8 cellular contexts compared by ENCODE assay signal in the genomic region with DNA sequence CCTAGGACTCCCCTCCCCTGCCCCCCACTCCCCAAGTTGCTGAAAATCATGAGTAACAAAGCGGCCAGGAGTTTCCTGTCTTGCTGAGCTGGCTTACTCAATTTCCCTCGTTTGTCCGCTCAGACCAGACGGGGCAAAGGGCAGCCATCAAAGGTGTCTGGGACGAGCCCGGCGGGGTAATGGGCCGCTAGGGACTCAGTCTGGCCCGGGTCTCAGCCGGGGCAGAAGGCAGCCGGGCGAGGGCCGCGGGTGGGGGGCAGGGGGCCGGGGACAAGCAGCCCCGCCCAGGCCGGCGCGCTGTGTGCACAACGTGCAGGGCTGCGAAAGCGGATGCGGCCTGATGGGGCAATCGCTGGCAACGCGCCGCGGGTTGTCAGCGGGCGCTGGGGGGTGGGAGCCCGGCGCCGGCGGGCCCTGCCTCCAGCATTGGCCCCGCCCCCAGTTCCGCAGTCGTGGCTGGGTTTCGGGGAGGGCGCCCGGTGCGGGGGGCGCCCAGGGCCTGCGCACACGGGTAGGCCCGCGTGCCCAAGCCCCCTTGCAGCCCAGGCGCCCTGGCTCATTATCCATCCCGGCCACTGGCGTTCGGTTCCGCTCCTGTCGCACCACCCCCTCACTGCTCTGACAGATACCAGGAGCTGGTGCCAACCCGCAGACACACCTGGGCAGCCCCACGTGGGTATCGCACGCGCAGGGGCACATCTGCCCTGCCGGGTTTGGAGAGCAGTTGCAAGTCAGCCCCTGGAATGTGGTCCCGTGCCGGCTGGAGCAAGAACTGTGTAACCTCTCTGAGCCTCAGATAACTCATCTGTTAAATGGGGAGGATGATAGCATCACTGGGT. TPM values are rescaled to one million over a fixed set of nuclear protein-coding genes. Genes with fewer than 3 reads are reported as not detected.
DNase-seq lines count a peak whose midpoint lies in the region; ATAC-seq and TF ChIP-seq lines count a peak whose summit lies in the region.

No MANE protein-coding gene starts in this region.

- POLR2A ChIA-PET in PC-3 (lab: Charles Lee; ENCODE audit: unreplicated experiment), result no interaction called here

- H3K4me3 ChIP-seq in HL-60 (replicated peaks; ENCODE audit: insufficient read depth, low read length) (peak overlapping the region; percentile 31), PC-3 (ENCODE audit: low read length) (peak overlapping the region; percentile 53; the same call in 1 of the 2 replicates), fibroblast of mammary gland (ENCODE audit: control insufficient read depth, low read depth, low read length) (peak overlapping the region; percentile 17)

- H3K9me3 Mint-ChIP-seq in natural killer cell treated with Interleukin-12 subunit alpha and Interleukin-12 subunit beta and Interleukin-15 and Interleukin-18, amount 100 ng/mL, for 72 hours, result no peaks in the 10 kb centered on the region

- peaks cover 4% of the 10 kb centered on the region for H3F3A ChIP-seq in PC-3 (ENCODE audit: low read length, unreplicated experiment)

- H2AFZ ChIP-seq in PC-3 (ENCODE audit: low read length), result peak overlapping the region; percentile 68

- no peaks in the 10 kb centered on the region for H3K36me3 Mint-ChIP-seq in natural killer cell treated with Interleukin-12 subunit alpha and Interleukin-12 subunit beta and Interleukin-15 and Interleukin-18, amount 100 ng/mL, for 72 hours

- intact Hi-C loops in PC-3 (cut with micrococcal nuclease), result loop anchor here (1.0 kb wide), 1 partner anchor 46 kb away; a partner anchor contains a TSS

- peak overlapping the region; percentile 96 to 97 for H3K27ac Mint-ChIP-seq in natural killer cell treated with Interleukin-12 subunit alpha and Interleukin-12 subunit beta and Interleukin-15 and Interleukin-18, amount 100 ng/mL, for 72 hours

- H3K9ac ChIP-seq in PC-3 (ENCODE audit: low read length), result peak overlapping the region; percentile 70

- no TSS peak for BruUV-seq in PC-3 (replicated peaks; lab: Mats Ljungman, UMichigan)

- H3K4me1 Mint-ChIP-seq in natural killer cell treated with Interleukin-12 subunit alpha and Interleukin-12 subunit beta and Interleukin-15 and Interleukin-18, amount 100 ng/mL, for 72 hours (ENCODE audit: low read depth in 2 of 2), result peaks cover 54 to 58% of the 10 kb centered on the region in 2 donors

- peak overlapping the region; percentile 86 for H3K4me3 Mint-ChIP-seq in natural killer cell treated with Interleukin-12 subunit alpha and Interleukin-12 subunit beta and Interleukin-15 and Interleukin-18, amount 100 ng/mL, for 72 hours

- TF ChIP-seq CTCF in HL-60 (IDR thresholded peaks at IDR 0.05; ENCODE audit: insufficient read depth, low read length), result no peak
- TF ChIP-seq CTCF in PC-3 (conservative IDR thresholded peaks at IDR 0.05; ENCODE audit: low read depth, low read length), result no peak
- no peak for TF ChIP-seq CTCF in fibroblast of mammary gland (conservative IDR thresholded peaks at IDR 0.05; ENCODE audit: control insufficient read depth, insufficient read depth, low read depth, low read length)

- H3K27ac ChIP-seq in HL-60 (replicated peaks), result peak overlapping the region; percentile 96
- peak overlapping the region; percentile 85 for H3K27ac ChIP-seq in PC-3 (ENCODE audit: low read length)

- ATAC-seq in GM19463 (IDR thresholded peaks at IDR 0.05; ENCODE audit: unreplicated experiment) (peak; percentile 57), PC-3 (peak; percentile 45)
- ATAC-seq in natural killer cell treated with Interleukin-12 subunit alpha and Interleukin-12 subunit beta and Interleukin-15 and Interleukin-18, amount 100 ng/mL, for 72 hours, result peak; percentile 90
- peak; percentile 56 for ATAC-seq in stimulated activated naive CD8-positive, alpha-beta T cell treated with anti-CD3 and anti-CD28 coated beads, Interleukin-15, Interleukin-2, amounts not matched to agents 100 U/mL and 50 U/mL, for 24 hours

- H3K27me3 ChIP-seq in HL-60 (ENCODE audit: insufficient read depth, poor library complexity, severe bottlenecking) (no peaks in the 10 kb centered on the region), PC-3 (ENCODE audit: low read length) (no peaks in the 10 kb centered on the region)

- no peaks in the 10 kb centered on the region for H3K79me2 ChIP-seq in PC-3 (ENCODE audit: low read length)

- no peaks in the 10 kb centered on the region for H3K9me3 ChIP-seq in PC-3 (ENCODE audit: low read length)

- H4K20me1 ChIP-seq in PC-3 (ENCODE audit: low read length), result no peaks in the 10 kb centered on the region

- peaks cover 65% of the 10 kb centered on the region for H3K4me1 ChIP-seq in PC-3 (ENCODE audit: insufficient read depth, low read length)

- peak overlapping the region; percentile 78 for H3K4me2 ChIP-seq in PC-3 (ENCODE audit: low read length)

- H3K36me3 ChIP-seq in PC-3 (ENCODE audit: low read depth, low read length), result no peaks in the 10 kb centered on the region

- H3K27me3 Mint-ChIP-seq in natural killer cell treated with Interleukin-12 subunit alpha and Interleukin-12 subunit beta and Interleukin-15 and Interleukin-18, amount 100 ng/mL, for 72 hours, result no peaks in the 10 kb centered on the region

- DNase-seq in COLO668 (lab: John Stamatoyannopoulos, UW; ENCODE audit: unreplicated experiment) (peak; percentile 85), HL-60 (ENCODE audit: low read depth in 1 of 2, low spot score in 1 of 2) (peak; percentile 95 to 96), PC-3 (peak; percentile 86), fibroblast of mammary gland (ENCODE audit: low read depth) (peak; percentile 89)
- peak; percentile 76 to 82 for DNase-seq in activated T-helper 1 cell treated with anti-CD3 and anti-CD28 coated beads, Interleukin-2, amount 50 U/mL, for 16 hours (ENCODE audit: low read depth in 1 of 2, low spot score in 1 of 2)
- DNase-seq in natural killer cell treated with Interleukin-12 subunit alpha and Interleukin-12 subunit beta and Interleukin-15 and Interleukin-18, amount 100 ng/mL, for 72 hours (ENCODE audit: low spot score), result peak; percentile 97
- peak; percentile 92 for DNase-seq in stimulated activated naive CD8-positive, alpha-beta T cell treated with anti-CD3 and anti-CD28 coated beads, Interleukin-15, Interleukin-2, amounts not matched to agents 100 U/mL and 50 U/mL, for 24 hours

- H3K9me2 ChIP-seq in PC-3 (replicated peaks; ENCODE audit: low read length), result no peaks in the 10 kb centered on the region

- CTCF ChIA-PET in PC-3 (lab: Charles Lee), result no interaction called here

RNA-seq across cellular contexts. Expression of a gene that starts 35.1 kb away (rescaled TPM):
- 25.7 and 30.9 TPM in 2 replicates for total RNA-seq in PC-3 (2014; rRNA removed)
- total RNA-seq in natural killer cell treated with Interleukin-12 subunit alpha and Interleukin-12 subunit beta and Interleukin-15 and Interleukin-18, amount 100 ng/mL, for 72 hours, result 10 to 100 TPM; 39.5 to 39.7 TPM

RNA-seq across cellular contexts. Expression of a gene that starts 45.9 kb away (rescaled TPM):
- 68.9 and 94.2 TPM in 2 replicates for total RNA-seq in PC-3 (2014; rRNA removed)
- 100 to 1,000 TPM; 189 to 207 TPM for total RNA-seq in natural killer cell treated with Interleukin-12 subunit alpha and Interleukin-12 subunit beta and Interleukin-15 and Interleukin-18, amount 100 ng/mL, for 72 hours

Comparison
In these comparisons a context has a peak if more than half of its experiments do, and no peak if none do; other contexts are left out.
1. Peak in every context shown above with its lines: DNase-seq, ATAC-seq, H3K4me3 ChIP-seq and H3K27ac ChIP-seq.